28 cellular contexts compared by ENCODE assay signal in the genomic region with DNA sequence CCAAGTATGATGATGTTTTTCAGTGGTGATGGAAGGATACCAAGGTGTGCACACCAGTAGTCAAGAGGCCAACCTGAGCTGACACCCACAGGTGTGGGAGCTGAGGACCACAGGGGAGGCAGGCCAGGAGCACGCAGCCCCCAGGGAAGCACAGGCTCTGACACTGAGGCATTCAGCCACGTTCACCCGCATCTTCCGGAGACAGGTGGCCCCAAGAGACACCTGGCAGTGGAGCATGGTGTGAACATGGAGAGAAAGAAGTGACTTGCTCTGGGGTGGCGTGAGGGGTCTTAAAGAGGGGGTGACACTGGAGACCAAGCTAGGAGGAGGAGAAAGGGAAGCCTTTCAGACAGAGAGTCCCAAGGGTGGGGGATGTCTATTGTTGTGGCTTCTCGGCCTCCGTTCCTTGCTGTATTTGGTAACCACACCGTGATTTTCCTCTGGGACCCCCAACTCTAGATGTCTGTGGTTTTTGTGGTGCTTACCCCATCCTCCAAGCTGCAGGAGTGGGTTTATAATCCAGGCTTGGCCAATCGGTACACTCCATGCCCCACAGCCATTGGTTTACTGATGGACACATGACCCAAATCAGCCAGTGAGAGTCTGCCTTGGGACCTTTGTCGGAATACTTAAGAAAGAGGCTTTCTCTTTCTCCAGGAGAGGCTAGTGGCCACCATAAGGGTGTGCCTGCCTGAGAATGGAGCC.
"Had no signal": no experiment of that assay in that cellular context is flagged by ENCODE, and none has a peak within 500 bp of the region (broad histone marks: within the 10 kb centered on the region; RNA-seq: fewer than 3 reads in every experiment).

No MANE protein-coding gene starts in this region.

- H3K9me3 Mint-ChIP-seq: activated CD4-positive, alpha-beta memory T cell treated with anti-CD3 and anti-CD28 coated beads, Interleukin-2, amount 10 ng/mL, durations not matched to agents 7 days and 5 days; activated naive CD4-positive, alpha-beta T cell treated with anti-CD3 and anti-CD28 coated beads, Interleukin-2, amount 50 U/mL, for 72 hours; activated naive CD8-positive, alpha-beta T cell treated with anti-CD3 and anti-CD28 coated beads, Interleukin-2, amount 50 U/mL, for 24 hours; activated T-cell treated with anti-CD3 and anti-CD28 coated beads, Interleukin-2, amount 50 U/mL, for 4 hours; brain; central memory CD8-positive, alpha-beta T cell; T-cell had no signal

- H3K27ac Mint-ChIP-seq: activated CD4-positive, alpha-beta memory T cell treated with anti-CD3 and anti-CD28 coated beads, Interleukin-2, amount 10 ng/mL, durations not matched to agents 7 days and 5 days; activated CD4-positive, alpha-beta T cell treated with anti-CD3 and anti-CD28 coated beads for 36 hours; activated naive CD4-positive, alpha-beta T cell treated with anti-CD3 and anti-CD28 coated beads, Interleukin-2, amount 50 U/mL, for 72 hours; activated naive CD8-positive, alpha-beta T cell treated with anti-CD3 and anti-CD28 coated beads, Interleukin-2, amount 50 U/mL, for 24 hours; T-cell had no signal

- H3K4me1 Mint-ChIP-seq: activated CD4-positive, alpha-beta T cell treated with anti-CD3 and anti-CD28 coated beads for 36 hours; activated naive CD8-positive, alpha-beta T cell treated with anti-CD3 and anti-CD28 coated beads, Interleukin-2, amount 50 U/mL, for 24 hours; central memory CD8-positive, alpha-beta T cell had no signal

- H3K4me3 ChIP-seq: SK-N-MC had no signal

- H3K27ac ChIP-seq: KMS-11, SK-N-MC, VCaP had no signal

- ATAC-seq: activated CD4-positive, alpha-beta T cell treated with anti-CD3 and anti-CD28 coated beads for 36 hours; activated naive CD4-positive, alpha-beta T cell treated with anti-CD3 and anti-CD28 coated beads, Interleukin-2, amount 50 U/mL, for 72 hours; activated naive CD8-positive, alpha-beta T cell treated with anti-CD3 and anti-CD28 coated beads, Interleukin-2, amount 50 U/mL, for 24 hours; activated T-cell treated with anti-CD3 and anti-CD28 coated beads, Interleukin-2, amount 50 U/mL, for 4 hours; Panc1; Right ventricle myocardium inferior; T-cell had no signal

- DNase-seq: activated CD4-positive, alpha-beta memory T cell treated with anti-CD3 and anti-CD28 coated beads, Interleukin-2, amount 10 ng/mL, durations not matched to agents 7 days and 5 days; activated CD4-positive, alpha-beta T cell treated with anti-CD3 and anti-CD28 coated beads for 36 hours; activated CD4-positive, alpha-beta T cell treated with anti-CD3 and anti-CD28 coated beads, Interleukin-2, amount 50 U/mL, for 1 hour; activated effector memory CD4-positive, alpha-beta T cell treated with anti-CD3 and anti-CD28 coated beads, Interleukin-2, amount 50 U/mL, for 16 hours; activated naive CD4-positive, alpha-beta T cell treated with Interleukin-2 at 50 U/mL for 16 hours; activated naive CD8-positive, alpha-beta T cell treated with anti-CD3 and anti-CD28 coated beads, Interleukin-2, amount 50 U/mL, for 24 hours; activated T-cell treated with anti-CD3 and anti-CD28 coated beads, Interleukin-2, amount 50 U/mL, for 4 hours; amniotic stem cell; NCI-H1092 treated with DMSO at 0.1 percent for 48 hours; NCI-H1436; NCI-H1694 treated with DMSO at 0.1 percent for 48 hours; NCI-H2029 treated with DMSO at 0.1 percent for 48 hours; NCI-H345; NCI-H510A treated with DMSO at 0.1 percent for 48 hours; NCI-H69; NK-92 treated with Interleukin-12 subunit alpha and Interleukin-12 subunit beta, amount 100 ng/mL, for 24 hours; OCI-M1; RPMI8226; T-cell; T-helper 2 cell had no signal

- H3K9ac ChIP-seq: KMS-11 had no signal

- H3K36me3 Mint-ChIP-seq: activated naive CD4-positive, alpha-beta T cell treated with anti-CD3 and anti-CD28 coated beads, Interleukin-2, amount 50 U/mL, for 72 hours; brain; T-cell had no signal

- H3K4me2 ChIP-seq: KMS-11 had no signal

- H3K4me3 Mint-ChIP-seq: activated CD4-positive, alpha-beta memory T cell treated with anti-CD3 and anti-CD28 coated beads, Interleukin-2, amount 10 ng/mL, durations not matched to agents 7 days and 5 days; activated CD4-positive, alpha-beta T cell treated with anti-CD3 and anti-CD28 coated beads for 36 hours; activated naive CD8-positive, alpha-beta T cell treated with anti-CD3 and anti-CD28 coated beads, Interleukin-2, amount 50 U/mL, for 24 hours; activated T-cell treated with anti-CD3 and anti-CD28 coated beads, Interleukin-2, amount 50 U/mL, for 4 hours; brain; central memory CD8-positive, alpha-beta T cell; T-cell had no signal
